13 cellular contexts compared by ENCODE assay signal in genomic region chr18:48356909-48357631, GRCh38. TPM values are rescaled to one million over a fixed set of nuclear protein-coding genes. Genes with fewer than 3 reads are reported as not detected.
DNase-seq lines count a peak whose midpoint lies in the region; ATAC-seq and TF ChIP-seq lines count a peak whose summit lies in the region.
"Had no signal": no experiment of that assay in that cellular context is flagged by ENCODE, and none has a peak within 500 bp of the region (broad histone marks: within the 10 kb centered on the region; RNA-seq: fewer than 3 reads in every experiment).

No MANE protein-coding gene starts in this region.

- H4K20me1 ChIP-seq in mammary epithelial cell (ENCODE audit: insufficient read depth, low read length) = no peaks in the 10 kb centered on the region

- 18% methylated on average over 11 of the region's 11 CpGs for WGBS in mammary epithelial cell (ENCODE audit: low coverage, missing lambda C conversion rate)

- H3K4me3 ChIP-seq in mammary epithelial cell (replicated peaks in 1 of 3; ENCODE audit: insufficient read depth in 1 of 3, low read depth in 2 of 3, low read length in 3 of 3) (no peak overlapping the region), left lung (no peak overlapping the region)
- H3K4me3 ChIP-seq: thoracic aorta had no signal

- H3K9ac ChIP-seq in mammary epithelial cell (ENCODE audit: insufficient read depth, low read length) = no peak overlapping the region

- no peaks in the 10 kb centered on the region for H3K36me3 ChIP-seq in mammary epithelial cell (ENCODE audit: insufficient read depth, low read length)
- no peaks in the 10 kb centered on the region for H3K36me3 ChIP-seq in left lung
- H3K36me3 ChIP-seq: thoracic aorta had no signal

- TF ChIP-seq CTCF in mammary epithelial cell (conservative IDR thresholded peaks at IDR 0.05 in 1 of 2, IDR thresholded peaks at IDR 0.05 in 1 of 2; ENCODE audit: extremely low read depth in 1 of 2, insufficient read depth in 1 of 2, low read depth in 1 of 2, low read length in 2 of 2) = no peak
- no peak for TF ChIP-seq CTCF in left lung (IDR thresholded peaks at IDR 0.05)

- DNase-seq in cardiac septum (ENCODE audit: low spot score) (peak; percentile 51), left ventricle myocardium superior (no peak), mammary epithelial cell (no peak), left lung (no peak), SW480 (ENCODE audit: low spot score) (no peak), substantia nigra (lab: John Stamatoyannopoulos, UW) (no peak), NCI-H2227 treated with DMSO at 0.1 percent for 48 hours (lab: John Stamatoyannopoulos, UW) (no peak)
- DNase-seq: activated CD4-positive, alpha-beta T cell treated with anti-CD3 and anti-CD28 coated beads, Interleukin-2, amount 10 ng/mL, durations not matched to agents 24 days and 14 days; anterior cingulate cortex; MV-4-11; NCI-H446 treated with DMSO at 0.1 percent for 48 hours had no signal

- in situ Hi-C loops in mammary epithelial cell (cut with MboI; ENCODE audit: low sequenced_read_pairs in 2 of 2) = no loop called here

- H3K79me2 ChIP-seq in mammary epithelial cell (ENCODE audit: insufficient read depth, low read length) = peaks cover 4% of the 10 kb centered on the region

- BruUV-seq in mammary epithelial cell (replicated peaks; lab: Mats Ljungman, UMichigan) = no TSS peak

- H3K27me3 ChIP-seq in mammary epithelial cell (ENCODE audit: insufficient read depth, low read length) (no peaks in the 10 kb centered on the region), left lung (no peaks in the 10 kb centered on the region)

- no peak for ATAC-seq in left ventricle myocardium superior
- ATAC-seq in left lung = peak; percentile 27
- ATAC-seq in GM18520 (IDR thresholded peaks at IDR 0.05; ENCODE audit: unreplicated experiment) = no peak

- dilution Hi-C loops in mammary epithelial cell (cut with HindIII; ENCODE audit: low sequenced_read_pairs) = loop anchor here (5.0 kb wide), 1 partner anchor 80 kb away; no protein-coding TSS in a partner anchor

- peak overlapping the region; percentile 58 for H2AFZ ChIP-seq in mammary epithelial cell (ENCODE audit: low read depth, low read length)

- peak overlapping the region; percentile 10 for H3K4me2 ChIP-seq in mammary epithelial cell (ENCODE audit: insufficient read depth, low read depth, low read length)

- H3K4me1 ChIP-seq in mammary epithelial cell (ENCODE audit: insufficient read depth, low read length) = peaks cover 34% of the 10 kb centered on the region
- no peaks in the 10 kb centered on the region for H3K4me1 ChIP-seq in left lung

- intact Hi-C loops in cardiac septum (cut with DNase I) = no loop called here
- intact Hi-C loops in left ventricle myocardium superior (cut with micrococcal nuclease) = no loop called here
- intact Hi-C loops in mammary epithelial cell (cut with micrococcal nuclease) = no loop called here
- intact Hi-C loops in left lung (cut with DNase I) = no loop called here

- H3K27ac ChIP-seq in mammary epithelial cell (ENCODE audit: insufficient read depth, low read depth, low read length) (no peak overlapping the region), left lung (no peak overlapping the region), substantia nigra (ENCODE audit: low read depth, low read length, poor library complexity, severe bottlenecking) (no peak overlapping the region)
- H3K27ac ChIP-seq: thoracic aorta had no signal

- CTCF ChIA-PET in mammary epithelial cell (lab: Charles Lee; ENCODE audit: low non-redundant PET) = no interaction called here

- H3K9me3 ChIP-seq in mammary epithelial cell (replicated peaks; ENCODE audit: insufficient read depth, low read length) (no peaks in the 10 kb centered on the region), left lung (no peaks in the 10 kb centered on the region)
- H3K9me3 ChIP-seq: thoracic aorta had no signal

RNA-seq across cellular contexts. Expression of gene ZBTB7C, which starts 52.1 kb away (rescaled TPM):
- 8.0 TPM for total RNA-seq in cardiac septum
- 2.1 TPM for total RNA-seq in left ventricle myocardium superior
- 1 to 10 TPM; 3.4 to 4.2 TPM for total RNA-seq in mammary epithelial cell
- 2.4 TPM for polyA plus RNA-seq in mammary epithelial cell
- polyA minus RNA-seq in mammary epithelial cell = 5.3 TPM
- 1 to 10 TPM; 7.5 to 8.7 TPM for total RNA-seq in left lung
